In genomic region chr16:84862804-84863484, GRCh38 we compare ENCODE assay signal across 21 cellular contexts.
"Had no signal": no experiment of that assay in that cellular context is flagged by ENCODE, and none has a peak within 500 bp of the region (broad histone marks: within the 10 kb centered on the region; RNA-seq: fewer than 3 reads in every experiment).

No MANE protein-coding gene starts in this region.

- H3K9me3 ChIP-seq: colonic mucosa had no signal

- H3K4me3 ChIP-seq: colonic mucosa, heart right ventricle, psoas muscle, right lobe of liver, suprapubic skin, tibial artery had no signal

- H3K4me3 Mint-ChIP-seq: naive thymus-derived CD4-positive, alpha-beta T cell; nephron progenitor cell; stimulated activated effector memory CD8-positive, alpha-beta T cell treated with anti-CD3 and anti-CD28 coated beads, Interleukin-12 subunit alpha, Interleukin-12 subunit beta, amount 100 ng/mL, for 72 hours had no signal

- H3K4me1 Mint-ChIP-seq: naive thymus-derived CD4-positive, alpha-beta T cell; stimulated activated effector memory CD8-positive, alpha-beta T cell treated with anti-CD3 and anti-CD28 coated beads, Interleukin-12 subunit alpha, Interleukin-12 subunit beta, amount 100 ng/mL, for 72 hours had no signal

- H3K27ac ChIP-seq: colonic mucosa, heart right ventricle, psoas muscle, right lobe of liver, suprapubic skin, tibial artery had no signal

- ATAC-seq: naive thymus-derived CD4-positive, alpha-beta T cell; psoas muscle; stimulated activated effector memory CD8-positive, alpha-beta T cell treated with anti-CD3 and anti-CD28 coated beads, Interleukin-12 subunit alpha, Interleukin-12 subunit beta, amount 100 ng/mL, for 72 hours; stimulated activated naive CD8-positive, alpha-beta T cell treated with anti-CD3 and anti-CD28 coated beads, Interleukin-15, Interleukin-2, amounts not matched to agents 100 U/mL and 50 U/mL, for 24 hours had no signal

- H3K27ac Mint-ChIP-seq: nephron progenitor cell; stimulated activated effector memory CD8-positive, alpha-beta T cell treated with anti-CD3 and anti-CD28 coated beads, Interleukin-12 subunit alpha, Interleukin-12 subunit beta, amount 100 ng/mL, for 72 hours had no signal

- H3K36me3 Mint-ChIP-seq: stimulated activated effector memory CD8-positive, alpha-beta T cell treated with anti-CD3 and anti-CD28 coated beads, Interleukin-12 subunit alpha, Interleukin-12 subunit beta, amount 100 ng/mL, for 72 hours had no signal

- H3K4me1 ChIP-seq: colonic mucosa, heart right ventricle, psoas muscle, right lobe of liver, suprapubic skin, tibial artery had no signal

- FAIRE-seq: endothelial cell of umbilical vein, frontal cortex, islet of Langerhans had no signal

- DNase-seq: colonic mucosa; dermis blood vessel endothelial cell; erythroblast; heart right ventricle; hypothalamus; kidney glomerular epithelial cell; mammary epithelial cell; naive thymus-derived CD4-positive, alpha-beta T cell; nephron progenitor cell; retina; right lobe of liver; stimulated activated CD4-positive, alpha-beta T cell treated with anti-CD3 and anti-CD28 coated beads, Interleukin-4, amount 100 ng/mL, for 1 hour; stimulated activated CD8-positive, alpha-beta memory T cell treated with anti-CD3 and anti-CD28 coated beads, Interleukin-4, amount 100 ng/mL, for 48 hours; stimulated activated naive CD8-positive, alpha-beta T cell treated with anti-CD3 and anti-CD28 coated beads, Interleukin-15, Interleukin-2, amounts not matched to agents 100 U/mL and 50 U/mL, for 24 hours; tibial artery had no signal

- H3K36me3 ChIP-seq: colonic mucosa, right lobe of liver had no signal

- H3K27me3 ChIP-seq: colonic mucosa, right lobe of liver, suprapubic skin, tibial artery had no signal
